ENCODE assay signal across 13 cellular contexts in the genomic region with DNA sequence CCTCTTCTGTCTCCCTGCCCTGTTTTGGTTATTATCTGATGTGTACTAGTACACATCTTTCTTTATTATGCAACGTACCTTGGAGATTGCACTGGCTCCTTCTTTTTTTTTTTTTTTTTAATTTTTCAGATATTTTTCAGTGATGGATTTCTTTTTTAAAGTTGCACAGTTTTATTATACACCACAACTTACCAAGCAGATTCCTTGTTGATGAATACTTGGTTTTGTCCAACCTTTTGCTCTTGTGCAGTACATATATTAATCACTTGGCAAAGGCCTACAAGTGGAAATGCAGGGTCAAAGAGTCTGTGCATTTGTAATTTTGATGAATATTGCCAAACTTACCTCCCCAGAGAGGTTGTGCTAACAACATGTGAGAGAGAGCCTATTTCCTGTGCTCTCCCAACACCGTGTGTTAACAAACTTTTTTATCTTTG. TPM values are rescaled to one million over a fixed set of nuclear protein-coding genes. Genes with fewer than 3 reads are reported as not detected.
DNase-seq lines count a peak whose midpoint lies in the region; ATAC-seq, FAIRE-seq and TF ChIP-seq lines count a peak whose summit lies in the region.
"Had no signal": no experiment of that assay in that cellular context is flagged by ENCODE, and none has a peak within 500 bp of the region (broad histone marks: within the 10 kb centered on the region; RNA-seq: fewer than 3 reads in every experiment).

No MANE protein-coding gene starts in this region.

- H3F3A ChIP-seq in Loucy (ENCODE audit: low read depth): no peaks in the 10 kb centered on the region

- H3K9me3 ChIP-seq in A673 (ENCODE audit: low read depth, low read length, poor library complexity, severe bottlenecking): peaks cover 2% of the 10 kb centered on the region
- no peaks in the 10 kb centered on the region for H3K9me3 ChIP-seq in Loucy (ENCODE audit: insufficient read depth, low read depth, low read length)
- H3K9me3 ChIP-seq in mesenchymal stem cell (ENCODE audit: control insufficient read depth, low read length): no peaks in the 10 kb centered on the region
- H3K9me3 ChIP-seq: BE2C, ovary had no signal

- BruUV-seq in A673 (replicated peaks; lab: Mats Ljungman, UMichigan) (no TSS peak), MCF 10A (replicated peaks; lab: Mats Ljungman, UMichigan) (no TSS peak)

- DNase-seq in A673 (ENCODE audit: low spot score) (no peak), MCF 10A (ENCODE audit: unreplicated experiment) (peak; percentile 90), mesenchymal stem cell (peak; percentile 86), cortex of kidney (lab: John Stamatoyannopoulos, UW) (no peak), H54 (ENCODE audit: insufficient read length, low spot score) (no peak)
- DNase-seq in activated CD8-positive, alpha-beta memory T cell treated with anti-CD3 and anti-CD28 coated beads, Interleukin-2, amount 10 ng/mL, durations not matched to agents 7 days and 5 days: no peak
- DNase-seq: activated CD4-positive, alpha-beta T cell treated with anti-CD3 and anti-CD28 coated beads for 1 hour; BE2C; NCI-H748 treated with DMSO at 0.1 percent for 48 hours; ovary had no signal

- WGBS in mesenchymal stem cell: 2% methylated on average over 1 of the region's 2 CpGs

- H3K4ac ChIP-seq in mesenchymal stem cell (ENCODE audit: low read depth in 1 of 2, low read length in 2 of 2): no peak overlapping the region

- H3K4me3 Mint-ChIP-seq in MCF 10A (ENCODE audit: unreplicated experiment): peak overlapping the region; percentile 40
- H3K4me3 Mint-ChIP-seq in activated CD8-positive, alpha-beta memory T cell treated with anti-CD3 and anti-CD28 coated beads, Interleukin-2, amount 10 ng/mL, durations not matched to agents 7 days and 5 days: no peak overlapping the region

- H3K36me3 Mint-ChIP-seq in MCF 10A (ENCODE audit: insufficient read depth, unreplicated experiment): peaks cover 8% of the 10 kb centered on the region
- H3K36me3 Mint-ChIP-seq in activated CD8-positive, alpha-beta memory T cell treated with anti-CD3 and anti-CD28 coated beads, Interleukin-2, amount 10 ng/mL, durations not matched to agents 7 days and 5 days: no peaks in the 10 kb centered on the region

- H3K4me1 ChIP-seq in A673 (ENCODE audit: insufficient read depth, low read length, poor library complexity, severe bottlenecking): peaks cover 25% of the 10 kb centered on the region
- H3K4me1 ChIP-seq in Loucy (ENCODE audit: insufficient read depth, low read length, poor library complexity, severe bottlenecking): peaks cover 58% of the 10 kb centered on the region
- H3K4me1 ChIP-seq in mesenchymal stem cell (ENCODE audit: control insufficient read depth, insufficient read depth, low read depth, low read length): peaks cover 8% of the 10 kb centered on the region

- H3K36me3 ChIP-seq in A673 (ENCODE audit: insufficient read depth, low read length, poor library complexity, severe bottlenecking) (no peaks in the 10 kb centered on the region), Loucy (ENCODE audit: insufficient read depth, low read length) (no peaks in the 10 kb centered on the region), mesenchymal stem cell (ENCODE audit: control insufficient read depth in 1 of 2, insufficient read depth in 2 of 2, low read depth in 1 of 2, low read length in 2 of 2) (no peaks in the 10 kb centered on the region)
- H3K36me3 ChIP-seq: BE2C, ovary had no signal

- peak overlapping the region; percentile 90 for H3K27ac Mint-ChIP-seq in MCF 10A (ENCODE audit: low read depth, unreplicated experiment)
- no peak overlapping the region for H3K27ac Mint-ChIP-seq in activated CD8-positive, alpha-beta memory T cell treated with anti-CD3 and anti-CD28 coated beads, Interleukin-2, amount 10 ng/mL, durations not matched to agents 7 days and 5 days

- no peak for ATAC-seq in activated CD8-positive, alpha-beta memory T cell treated with anti-CD3 and anti-CD28 coated beads, Interleukin-2, amount 10 ng/mL, durations not matched to agents 7 days and 5 days
- no peak for ATAC-seq in GM18868 (IDR thresholded peaks at IDR 0.05; ENCODE audit: unreplicated experiment)

- H3K79me1 ChIP-seq in mesenchymal stem cell (replicated peaks; ENCODE audit: low read length, poor library complexity, severe bottlenecking): no peaks in the 10 kb centered on the region

- no peak overlapping the region for H2AK5ac ChIP-seq in mesenchymal stem cell (ENCODE audit: low read length, severe bottlenecking)

- no peaks in the 10 kb centered on the region for H3K9me2 ChIP-seq in Loucy (replicated peaks; ENCODE audit: low read depth, low read length)

- H3K27ac ChIP-seq in A673 (ENCODE audit: low read depth, low read length, poor library complexity, severe bottlenecking) (peak overlapping the region; percentile 52), mesenchymal stem cell (ENCODE audit: low read length, poor library complexity, severe bottlenecking) (no peak overlapping the region)

- TF ChIP-seq POLR2A in H54 (IDR thresholded peaks at IDR 0.05; ENCODE audit: low read depth, low read length): no peak

- H2BK5ac ChIP-seq in mesenchymal stem cell (ENCODE audit: low read depth, low read length, poor library complexity, severe bottlenecking): no peak overlapping the region

- CTCF ChIA-PET in A673 (lab: Charles Lee) (no interaction called here), MCF 10A (lab: Yijun Ruan, JAX) (interaction anchor here (1.0 to 4.5 kb wide), 3 partner anchors 16 to 21 kb away, joined by 4 to 37 read pairs (median 15); no protein-coding TSS in a partner anchor)
- CTCF ChIA-PET in activated CD8-positive, alpha-beta memory T cell treated with anti-CD3 and anti-CD28 coated beads, Interleukin-2, amount 10 ng/mL, durations not matched to agents 7 days and 5 days (lab: Charles Lee): no interaction called here

- peak overlapping the region; percentile 28 for H3K9ac ChIP-seq in Loucy (ENCODE audit: low read depth, low read length, poor library complexity, severe bottlenecking)
- H3K9ac ChIP-seq in mesenchymal stem cell (ENCODE audit: low read length): peak overlapping the region; percentile 93

- H3K79me2 ChIP-seq in Loucy (ENCODE audit: insufficient read depth, low read length): no peaks in the 10 kb centered on the region

- H3K27me3 Mint-ChIP-seq in MCF 10A (ENCODE audit: insufficient read depth, unreplicated experiment): no peaks in the 10 kb centered on the region
- no peaks in the 10 kb centered on the region for H3K27me3 Mint-ChIP-seq in activated CD8-positive, alpha-beta memory T cell treated with anti-CD3 and anti-CD28 coated beads, Interleukin-2, amount 10 ng/mL, durations not matched to agents 7 days and 5 days

- intact Hi-C loops in A673 (cut with micrococcal nuclease; ENCODE audit: unreplicated experiment) (no loop called here), MCF 10A (cut with micrococcal nuclease) (no loop called here)

- no peaks in the 10 kb centered on the region for H4K20me1 ChIP-seq in Loucy (ENCODE audit: insufficient read depth, low read length, poor library complexity, severe bottlenecking)

- H2BK15ac ChIP-seq in mesenchymal stem cell (ENCODE audit: low read depth, poor library complexity, severe bottlenecking): no peak overlapping the region

- peak overlapping the region; percentile 56 for H2AFZ ChIP-seq in Loucy (ENCODE audit: low read length)
- H2AFZ ChIP-seq in mesenchymal stem cell (ENCODE audit: low read depth, low read length): no peak overlapping the region

- H4K91ac ChIP-seq in mesenchymal stem cell (ENCODE audit: low read length): no peak overlapping the region

- H3K4me1 Mint-ChIP-seq in MCF 10A (ENCODE audit: insufficient read depth, unreplicated experiment): peaks cover 73% of the 10 kb centered on the region
- peaks cover 15% of the 10 kb centered on the region for H3K4me1 Mint-ChIP-seq in activated CD8-positive, alpha-beta memory T cell treated with anti-CD3 and anti-CD28 coated beads, Interleukin-2, amount 10 ng/mL, durations not matched to agents 7 days and 5 days

- no peak overlapping the region for H3K23ac ChIP-seq in mesenchymal stem cell (ENCODE audit: low read length in 2 of 2)

- no peaks in the 10 kb centered on the region for H3K27me3 ChIP-seq in A673 (replicated peaks; ENCODE audit: insufficient read depth, low read depth, low read length, poor library complexity)
- no peaks in the 10 kb centered on the region for H3K27me3 ChIP-seq in Loucy (ENCODE audit: insufficient read depth, low read length, poor library complexity, severe bottlenecking)
- H3K27me3 ChIP-seq in mesenchymal stem cell (ENCODE audit: control insufficient read depth in 1 of 2, insufficient read depth in 1 of 2, low read length in 2 of 2): no peaks in the 10 kb centered on the region
- H3K27me3 ChIP-seq: BE2C, ovary had no signal

- POLR2A ChIA-PET in A673 (lab: Charles Lee; ENCODE audit: low non-redundant PET): no interaction called here
- POLR2A ChIA-PET in MCF 10A (lab: Yijun Ruan, JAX): interaction anchor here (0.7 to 5.2 kb wide), 11 partner anchors 11 to 52 kb away, joined by 3 to 46 read pairs (median 7); no protein-coding TSS in a partner anchor

- TF ChIP-seq CTCF in A673 (conservative IDR thresholded peaks at IDR 0.05; ENCODE audit: low read depth, low read length) (no peak), Loucy (conservative IDR thresholded peaks at IDR 0.05; ENCODE audit: low read length) (no peak), MCF 10A (IDR thresholded peaks at IDR 0.05; ENCODE audit: unreplicated experiment) (no peak)

- no peak overlapping the region for H2BK12ac ChIP-seq in mesenchymal stem cell (ENCODE audit: low read length in 2 of 2)

- H3K4me2 ChIP-seq in Loucy (ENCODE audit: low read depth, low read length, poor library complexity, severe bottlenecking): peak overlapping the region; percentile 20
- H3K4me2 ChIP-seq in mesenchymal stem cell (ENCODE audit: low read length, poor library complexity, severe bottlenecking): no peak overlapping the region

- no peak for FAIRE-seq in H54 (lab: Jason Lieb, UNC)
- FAIRE-seq: HTR-8/SVneo had no signal

- H3K4me3 ChIP-seq in A673 (ENCODE audit: low read depth, low read length, poor library complexity, severe bottlenecking) (no peak overlapping the region), Loucy (ENCODE audit: low read length, poor library complexity, severe bottlenecking) (no peak overlapping the region), mesenchymal stem cell (ENCODE audit: insufficient read depth in 1 of 2, low read depth in 1 of 2, low read length in 2 of 2) (peak overlapping the region in 1 of 2 experiments; percentile 52)
- H3K4me3 ChIP-seq: ovary had no signal

- H2BK120ac ChIP-seq in mesenchymal stem cell (ENCODE audit: low read depth, low read length): no peak overlapping the region

- no peak overlapping the region for H3K18ac ChIP-seq in mesenchymal stem cell (ENCODE audit: low read depth in 1 of 2, low read length in 2 of 2)

- H3K9me3 Mint-ChIP-seq in MCF 10A (ENCODE audit: unreplicated experiment): no peaks in the 10 kb centered on the region
- H3K9me3 Mint-ChIP-seq in activated CD8-positive, alpha-beta memory T cell treated with anti-CD3 and anti-CD28 coated beads, Interleukin-2, amount 10 ng/mL, durations not matched to agents 7 days and 5 days (ENCODE audit: low read depth): peaks cover 2% of the 10 kb centered on the region

- no peak overlapping the region for H3K14ac ChIP-seq in mesenchymal stem cell (ENCODE audit: low read length in 2 of 2)

- H4K8ac ChIP-seq in mesenchymal stem cell (ENCODE audit: low read length): no peak overlapping the region

RNA-seq across cellular contexts. Expression of a gene that starts 50.1 kb away (rescaled TPM):
- total RNA-seq in A673 (2021) (19.3 and 21.5 TPM in 2 replicates), MCF 10A (2022) (23.2 and 28.8 TPM in 2 replicates)
- polyA plus RNA-seq in mesenchymal stem cell (2013, experiment 1 of 2): 57.4 TPM
- polyA plus RNA-seq in mesenchymal stem cell (2013, experiment 2 of 2): 56.4 TPM
- total RNA-seq in activated CD8-positive, alpha-beta memory T cell treated with anti-CD3 and anti-CD28 coated beads, Interleukin-2, amount 10 ng/mL, durations not matched to agents 7 days and 5 days: 10 to 100 TPM; 10.5 to 13.6 TPM

Comparison
In these comparisons a context has a peak if more than half of its experiments do, and no peak if none do; other contexts are left out.
1. DNase-seq: peak in MCF 10A (single experiment) and mesenchymal stem cell (single experiment); none in A673 (single experiment), cortex of kidney (single experiment), activated CD8-positive, alpha-beta memory T cell treated with anti-CD3 and anti-CD28 coated beads, Interleukin-2, amount 10 ng/mL, durations not matched to agents 7 days and 5 days (single experiment) and H54 (single experiment).